In genomic region chr5:35877655-35878054, GRCh38 we compare ENCODE assay signal across 18 cellular contexts. TPM values are rescaled to one million over a fixed set of nuclear protein-coding genes. Genes with fewer than 3 reads are reported as not detected.
A peak's percentile ranks its signal among the peaks of the same experiment; 100 is the strongest.
DNase-seq lines count a peak whose midpoint lies in the region; ATAC-seq, FAIRE-seq and TF ChIP-seq lines count a peak whose summit lies in the region.
"Had no signal": no experiment of that assay in that cellular context is flagged by ENCODE, and none has a peak within 500 bp of the region (broad histone marks: within the 10 kb centered on the region; RNA-seq: fewer than 3 reads in every experiment).

No MANE protein-coding gene starts in this region.

- no peaks in the 10 kb centered on the region for H4K20me1 ChIP-seq in GM12878 (ENCODE audit: control insufficient read depth, insufficient read depth)

- in situ Hi-C loops in GM12878 (cut with MboI) = no loop called here

- CTCF ChIA-PET in T-cell (lab: Charles Lee) = no interaction called here
- CTCF ChIA-PET in GM12878 (lab: Yijun Ruan, JAX) = no interaction called here

- 43% methylated on average over 2 of the region's 2 CpGs for WGBS in GM12878 (ENCODE audit: insufficient coverage, insufficient replicate concordance, low lambda C conversion rate, missing lambda C conversion rate)

- DNase-seq in natural killer cell treated with Interleukin-12 subunit alpha and Interleukin-12 subunit beta and Interleukin-15 and Interleukin-18, amount 100 ng/mL, for 72 hours (ENCODE audit: low spot score) = no peak
- DNase-seq in natural killer cell (no peak), T-cell (no peak), GM12878 (ENCODE audit: low read depth, low spot score) (no peak), type B pancreatic cell (ENCODE audit: extremely low spot score, unreplicated experiment) (no peak), Ammon's horn (ENCODE audit: low spot score) (no peak), chondrocyte (ENCODE audit: low spot score) (no peak)
- DNase-seq: activated effector memory CD4-positive, alpha-beta T cell treated with anti-CD3 and anti-CD28 coated beads, Interleukin-2, amount 50 U/mL, for 16 hours; AML-193; GOT3; left ventricle myocardium superior; NCI-H2029; NCI-H446; pancreas; SIG-M5; stimulated activated CD4-positive, alpha-beta T cell treated with anti-CD3 and anti-CD28 coated beads, Interleukin-2, amount 100 ng/mL, for 48 hours had no signal

- no peaks in the 10 kb centered on the region for H3K27me3 ChIP-seq in GM12878 (replicated peaks in 1 of 2; ENCODE audit: control insufficient read depth in 2 of 2, insufficient read depth in 2 of 2, low read length in 1 of 2)
- H3K27me3 ChIP-seq: breast epithelium, pancreas had no signal

- TF ChIP-seq CTCF in natural killer cell (IDR thresholded peaks at IDR 0.05) (no peak), GM12878 (IDR thresholded peaks at IDR 0.05 in 2 of 3, conservative IDR thresholded peaks at IDR 0.05 in 1 of 3; ENCODE audit: control insufficient read depth in 2 of 3, extremely low read depth in 1 of 3, insufficient read depth in 1 of 3, low read depth in 3 of 3, low read length in 3 of 3) (no peak), type B pancreatic cell (conservative IDR thresholded peaks at IDR 0.05) (no peak), chondrocyte (IDR thresholded peaks at IDR 0.05) (no peak)

- no peak overlapping the region for H3K9ac ChIP-seq in GM12878 (ENCODE audit: control insufficient read depth, insufficient read depth, low read length)

- intact Hi-C loops in natural killer cell (cut with micrococcal nuclease) (no loop called here), GM12878 (cut with micrococcal nuclease; ENCODE audit: unreplicated experiment) (no loop called here)

- H3K36me3 ChIP-seq in GM12878 (ENCODE audit: control insufficient read depth in 2 of 2, insufficient read depth in 2 of 2, low read length in 1 of 2) = no peaks in the 10 kb centered on the region
- H3K36me3 ChIP-seq: breast epithelium had no signal

- peak overlapping the region; percentile 14 to 30 for H3K27ac Mint-ChIP-seq in natural killer cell treated with Interleukin-12 subunit alpha and Interleukin-12 subunit beta and Interleukin-15 and Interleukin-18, amount 100 ng/mL, for 72 hours
- H3K27ac Mint-ChIP-seq in natural killer cell (no peak overlapping the region), T-cell (peak overlapping the region; percentile 76 to 82), type B pancreatic cell (peak overlapping the region; percentile 85), chondrocyte (ENCODE audit: unreplicated experiment) (no peak overlapping the region)

- no peaks in the 10 kb centered on the region for H3K27me3 Mint-ChIP-seq in natural killer cell treated with Interleukin-12 subunit alpha and Interleukin-12 subunit beta and Interleukin-15 and Interleukin-18, amount 100 ng/mL, for 72 hours
- H3K27me3 Mint-ChIP-seq in natural killer cell (ENCODE audit: low read depth in 2 of 2) (no peaks in the 10 kb centered on the region), T-cell (no peaks in the 10 kb centered on the region), type B pancreatic cell (peaks cover 11% of the 10 kb centered on the region), chondrocyte (ENCODE audit: low read depth) (no peaks in the 10 kb centered on the region)

- H3K9me3 Mint-ChIP-seq in natural killer cell treated with Interleukin-12 subunit alpha and Interleukin-12 subunit beta and Interleukin-15 and Interleukin-18, amount 100 ng/mL, for 72 hours = peaks cover 2% of the 10 kb centered on the region
- H3K9me3 Mint-ChIP-seq in natural killer cell = no peaks in the 10 kb centered on the region
- H3K9me3 Mint-ChIP-seq in T-cell = peaks cover 0 to 13% (median 5%) of the 10 kb centered on the region in 3 donors
- H3K9me3 Mint-ChIP-seq in type B pancreatic cell = peaks cover 9% of the 10 kb centered on the region
- no peaks in the 10 kb centered on the region for H3K9me3 Mint-ChIP-seq in chondrocyte (ENCODE audit: low read depth)

- H3K27ac ChIP-seq in GM12878 (ENCODE audit: control insufficient read depth, insufficient read depth) = no peak overlapping the region
- H3K27ac ChIP-seq: breast epithelium, pancreas had no signal

- SMC1A ChIA-PET in GM12878 (lab: Charles Lee; ENCODE audit: uncharacterized antibody, unreplicated experiment) = interaction anchor here (0.6 kb wide), 1 partner anchor 19 kb away, joined by 3 read pairs; no protein-coding TSS in a partner anchor

- H3K4me1 Mint-ChIP-seq in natural killer cell treated with Interleukin-12 subunit alpha and Interleukin-12 subunit beta and Interleukin-15 and Interleukin-18, amount 100 ng/mL, for 72 hours (ENCODE audit: low read depth in 2 of 2) = peaks cover 6 to 18% of the 10 kb centered on the region in 2 donors
- H3K4me1 Mint-ChIP-seq in natural killer cell (peaks cover 0 to 5% of the 10 kb centered on the region in 2 donors), T-cell (peaks cover 81 to 87% (median 85%) of the 10 kb centered on the region in 3 donors), type B pancreatic cell (ENCODE audit: unreplicated experiment) (no peaks in the 10 kb centered on the region), chondrocyte (ENCODE audit: low read depth) (peaks cover 9% of the 10 kb centered on the region)

- H2AFZ ChIP-seq in GM12878 (ENCODE audit: control insufficient read depth, low read depth, low read length) = no peak overlapping the region

- H3K4me3 Mint-ChIP-seq in natural killer cell treated with Interleukin-12 subunit alpha and Interleukin-12 subunit beta and Interleukin-15 and Interleukin-18, amount 100 ng/mL, for 72 hours = no peak overlapping the region
- H3K4me3 Mint-ChIP-seq in natural killer cell = no peak overlapping the region
- H3K4me3 Mint-ChIP-seq in T-cell = peak overlapping the region in 2 of 3 donors; percentile 25 to 61
- peak overlapping the region; percentile 4 for H3K4me3 Mint-ChIP-seq in type B pancreatic cell
- no peak overlapping the region for H3K4me3 Mint-ChIP-seq in chondrocyte (ENCODE audit: unreplicated experiment)

- RAD21 ChIA-PET in GM12878 (lab: Charles Lee; ENCODE audit: unreplicated experiment) = no interaction called here

- TF ChIP-seq EP300 in GM12878 (IDR thresholded peaks at IDR 0.05; ENCODE audit: borderline replicate concordance in 1 of 2, control insufficient read depth in 1 of 2, low read depth in 2 of 2, low read length in 2 of 2) = no peak

- H3K36me3 Mint-ChIP-seq in natural killer cell treated with Interleukin-12 subunit alpha and Interleukin-12 subunit beta and Interleukin-15 and Interleukin-18, amount 100 ng/mL, for 72 hours = peaks cover 4% of the 10 kb centered on the region
- H3K36me3 Mint-ChIP-seq in natural killer cell (no peaks in the 10 kb centered on the region), T-cell (peaks cover 65% of the 10 kb centered on the region), type B pancreatic cell (no peaks in the 10 kb centered on the region), chondrocyte (ENCODE audit: low read depth) (no peaks in the 10 kb centered on the region)

- H3K79me2 ChIP-seq in GM12878 (ENCODE audit: control insufficient read depth, insufficient read depth, low read length) = no peaks in the 10 kb centered on the region

- no peak for TF ChIP-seq POLR2A in GM12878 (IDR thresholded peaks at IDR 0.05; ENCODE audit: low read depth, low read length)

- POLR2A ChIA-PET in T-cell (lab: Charles Lee) = no interaction called here
- POLR2A ChIA-PET in GM12878 (lab: Charles Lee) = no interaction called here

- no peak for FAIRE-seq in GM12878 (lab: Jason Lieb, UNC)
- FAIRE-seq: pancreas had no signal

- no peak for ATAC-seq in natural killer cell treated with Interleukin-12 subunit alpha and Interleukin-12 subunit beta and Interleukin-15 and Interleukin-18, amount 100 ng/mL, for 72 hours
- ATAC-seq in natural killer cell (no peak), T-cell (replicated peaks in 1 of 4) (no peak), GM12878 (peak; percentile 46), HG03280 (IDR thresholded peaks at IDR 0.05; ENCODE audit: unreplicated experiment) (no peak)
- ATAC-seq: left ventricle myocardium superior, pancreas had no signal

- H3K4me3 ChIP-seq in GM12878 = no peak overlapping the region
- H3K4me3 ChIP-seq: breast epithelium, pancreas had no signal

- no peak overlapping the region for H3K4me2 ChIP-seq in GM12878 (ENCODE audit: control insufficient read depth, insufficient read depth)

- no peak for TF ChIP-seq RAD21 in GM12878 (IDR thresholded peaks at IDR 0.05; ENCODE audit: insufficient read depth, low read depth, low read length)

- BruUV-seq in GM12878 (replicated peaks; lab: Mats Ljungman, UMichigan) = no TSS peak

- peaks cover 11% of the 10 kb centered on the region for H3K4me1 ChIP-seq in GM12878 (ENCODE audit: control insufficient read depth, insufficient read depth, low read length)
- H3K4me1 ChIP-seq: breast epithelium, pancreas had no signal

- no peaks in the 10 kb centered on the region; the same call in 2 of the 3 replicates for H3K9me3 ChIP-seq in GM12878 (replicated peaks; ENCODE audit: control insufficient read depth, insufficient read depth, low read length)
- H3K9me3 ChIP-seq: breast epithelium, pancreas had no signal

TF ChIP-seq in GM12878, 131 proteins besides CTCF, POLR2A, EP300 and RAD21 (continues in another document):
- TF ChIP-seq NR2F1 (conservative IDR thresholded peaks at IDR 0.05) = peak; percentile 50; the same call in 1 of the 2 replicates

RNA-seq across cellular contexts. Expression of gene IL7R, which starts 21.0 kb away (rescaled TPM):
- total RNA-seq in natural killer cell treated with Interleukin-12 subunit alpha and Interleukin-12 subunit beta and Interleukin-15 and Interleukin-18, amount 100 ng/mL, for 72 hours = 10 to 100 TPM in 1 of 2 donors, 1 to 10 TPM in 1; 2.3 to 21.6 TPM
- total RNA-seq in natural killer cell (10 to 100 TPM; 22.0 to 42.7 (median 30.4) TPM), T-cell (1,000 to 10,000 TPM in 1 of 5 donors, 100 to 1,000 TPM in 4; 691 to 1,106 (median 924) TPM), GM12878 (2014; rRNA removed) (0.73 and 1.7 TPM in 2 replicates), GM12878 (2014; rRNA removed; fragmentation: Illumina TruSeq; extraction: Trizol) (0.51 and 0.98 TPM in 2 replicates), GM12878 (2021) (1.3 and 1.5 TPM in 2 replicates), type B pancreatic cell (ENCODE audit: low replicate concordance) (not detected in 2 replicates), chondrocyte (0.36 to 0.56 TPM (median 0.50 TPM) in 3 replicates)
- 67.0 and 73.7 TPM in 2 replicates for total RNA-seq in GM12878 (2013; cell fraction: nucleolus; rRNA removed)
- 0.28 TPM for polyA plus RNA-seq in GM12878 (2011; ENCODE audit: low read depth)
- polyA plus RNA-seq in GM12878 (2011; rRNA removed) (21.1 and 27.2 TPM in 2 replicates), GM12878 (2014; fragmentation: Illumina TruSeq; extraction: Trizol) (1.3 and 2.1 TPM in 2 replicates), GM12878 (2014; fragmentation: Nextera tagmentation; extraction: Ambion mirVana) (under 1 TPM; 0.52 to 0.97 TPM), GM12878 (2014; rRNA removed) (0.40 and 0.63 TPM in 2 replicates), GM12878 (2016; fragmentation: Nextera tagmentation; extraction: Ambion mirVana) (under 1 TPM; 0.62 to 0.63 TPM)
- polyA plus RNA-seq in GM12878 (2011; cell fraction: cytosol; rRNA removed) = 20.7 and 30.0 TPM in 2 replicates
- polyA plus RNA-seq in GM12878 (2011; cell fraction: nucleus; rRNA removed) = 28.1 and 34.5 TPM in 2 replicates
- 0.61 and 1.1 TPM in 2 replicates for polyA plus RNA-seq in GM12878 (2012)
- 49.3 and 52.3 TPM in 2 replicates for polyA minus RNA-seq in GM12878 (2011; rRNA and poly(A)+ RNA removed)
- 11.5 and 11.7 TPM in 2 replicates for polyA minus RNA-seq in GM12878 (2011; cell fraction: cytosol; rRNA and poly(A)+ RNA removed)
- 18.3 and 26.8 TPM in 2 replicates for polyA minus RNA-seq in GM12878 (2011; cell fraction: nucleus; rRNA and poly(A)+ RNA removed)

Comparison
In these comparisons a context has a peak if more than half of its experiments do, and no peak if none do; other contexts are left out.
1. H3K27ac Mint-ChIP-seq: peak in natural killer cell treated with Interleukin-12 subunit alpha and Interleukin-12 subunit beta and Interleukin-15 and Interleukin-18, amount 100 ng/mL, for 72 hours (2 of 2), T-cell (2 of 2) and type B pancreatic cell (single experiment); none in natural killer cell (0 of 2) and chondrocyte (single experiment).
2. H3K4me3 Mint-ChIP-seq: peak in T-cell (2 of 3) and type B pancreatic cell (single experiment); none in natural killer cell treated with Interleukin-12 subunit alpha and Interleukin-12 subunit beta and Interleukin-15 and Interleukin-18, amount 100 ng/mL, for 72 hours (single experiment), natural killer cell (single experiment) and chondrocyte (single experiment).
3. RNA of gene IL7R, which starts 21.0 kb away (total RNA-seq): 691 to 1,106 TPM in T-cell; 22.0 to 42.7 TPM in natural killer cell, 2.3 to 21.6 TPM in natural killer cell treated with Interleukin-12 subunit alpha and Interleukin-12 subunit beta and Interleukin-15 and Interleukin-18, amount 100 ng/mL, for 72 hours, 0.51 to 73.7 TPM in GM12878, 0.36 to 0.56 TPM in chondrocyte and not detected in type B pancreatic cell; every median in the first group is over 4 times any median in the second.